In genomic region chrX:44451056-44451455, GRCh38 we compare ENCODE assay signal across 19 cellular contexts.
DNase-seq lines count a peak whose midpoint lies in the region; ATAC-seq and TF ChIP-seq lines count a peak whose summit lies in the region.
"Had no signal": no experiment of that assay in that cellular context is flagged by ENCODE, and none has a peak within 500 bp of the region (broad histone marks: within the 10 kb centered on the region; RNA-seq: fewer than 3 reads in every experiment).

No MANE protein-coding gene starts in this region.

- H2AFZ ChIP-seq in trophoblast cell (ENCODE audit: insufficient read depth, low read length, poor library complexity) (no peak overlapping the region), H9 (ENCODE audit: low read length) (no peak overlapping the region)

- H2BK12ac ChIP-seq in trophoblast cell (ENCODE audit: low read length) (no peak overlapping the region), H9 (ENCODE audit: insufficient read length, low read depth, low read length) (no peak overlapping the region)

- H3K4ac ChIP-seq in trophoblast cell (ENCODE audit: low read depth, low read length): no peak overlapping the region
- no peak overlapping the region for H3K4ac ChIP-seq in H9 (ENCODE audit: low read depth, low read length)

- H3K4me3 ChIP-seq in WERI-Rb-1 (ENCODE audit: low read depth, low read length): no peak overlapping the region
- H3K4me3 ChIP-seq in trophoblast cell (ENCODE audit: low read depth, low read length): no peak overlapping the region
- H3K4me3 ChIP-seq in upper lobe of right lung: no peak overlapping the region
- H3K4me3 ChIP-seq: A549 had no signal

- no peak overlapping the region for H3T11ph ChIP-seq in H9 (ENCODE audit: low read length)

- H3K79me1 ChIP-seq in trophoblast cell (ENCODE audit: low read length): no peaks in the 10 kb centered on the region
- no peaks in the 10 kb centered on the region for H3K79me1 ChIP-seq in H9 (ENCODE audit: insufficient read depth, low read depth, low read length, poor library complexity, severe bottlenecking)

- H3K4me2 ChIP-seq in trophoblast cell (ENCODE audit: low read length) (no peak overlapping the region), H9 (ENCODE audit: insufficient read depth, insufficient read length, low read length) (no peak overlapping the region)
- H3K4me2 ChIP-seq: A549, KMS-11 had no signal

- H3K4me1 ChIP-seq in trophoblast cell (ENCODE audit: control insufficient read depth in 1 of 2, insufficient read depth in 2 of 2, low read length in 2 of 2) (no peaks in the 10 kb centered on the region), H9 (ENCODE audit: insufficient read depth, low read length) (no peaks in the 10 kb centered on the region), upper lobe of right lung (no peaks in the 10 kb centered on the region)
- H3K4me1 ChIP-seq: A549 had no signal

- H3K36me3 Mint-ChIP-seq in H9 (ENCODE audit: insufficient read depth in 1 of 3, low read depth in 3 of 3): peaks cover 0 to 4% (median 0%) of the 10 kb centered on the region in 3 experiments; a peak in 1 of 7 replicates
- H3K36me3 Mint-ChIP-seq: CD4-positive, CD25-positive, alpha-beta regulatory T cell; T-cell had no signal

- no peak overlapping the region for H3K27ac Mint-ChIP-seq in H9
- H3K27ac Mint-ChIP-seq: CD4-positive, CD25-positive, alpha-beta regulatory T cell; T-cell had no signal

- no peaks in the 10 kb centered on the region for H3K4me1 Mint-ChIP-seq in H9
- H3K4me1 Mint-ChIP-seq: CD4-positive, CD25-positive, alpha-beta regulatory T cell; T-cell had no signal

- no peak overlapping the region for H3K56ac ChIP-seq in H9 (ENCODE audit: insufficient read length, low read depth, low read length)

- H4K5ac ChIP-seq in H9 (ENCODE audit: insufficient read length, low read depth, low read length): no peak overlapping the region

- H4K8ac ChIP-seq in trophoblast cell (ENCODE audit: low read depth, low read length): no peak overlapping the region
- H4K8ac ChIP-seq in H9 (replicated peaks; ENCODE audit: insufficient read length, low read depth, low read length): no peak overlapping the region

- no peaks in the 10 kb centered on the region for H3K27me3 ChIP-seq in WERI-Rb-1 (ENCODE audit: insufficient read depth, low read depth, severe bottlenecking)
- no peaks in the 10 kb centered on the region for H3K27me3 ChIP-seq in trophoblast cell (ENCODE audit: insufficient read depth, low read length)
- no peaks in the 10 kb centered on the region for H3K27me3 ChIP-seq in H9 (ENCODE audit: insufficient read depth, low read length)
- no peaks in the 10 kb centered on the region for H3K27me3 ChIP-seq in upper lobe of right lung

- H3K9ac ChIP-seq in trophoblast cell (ENCODE audit: low read length) (no peak overlapping the region), H9 (ENCODE audit: extremely low read depth, insufficient read length, low read length) (no peak overlapping the region)
- H3K9ac ChIP-seq: KMS-11 had no signal

- no peak overlapping the region for H4K12ac ChIP-seq in trophoblast cell (ENCODE audit: low read depth, low read length)

- H2BK120ac ChIP-seq in trophoblast cell (ENCODE audit: insufficient read depth, low read length, poor library complexity): no peak overlapping the region
- H2BK120ac ChIP-seq in H9 (ENCODE audit: low read depth, low read length, poor library complexity, severe bottlenecking): no peak overlapping the region

- no peak overlapping the region for H2BK20ac ChIP-seq in H9 (ENCODE audit: low read depth, low read length, poor library complexity, severe bottlenecking)

- WGBS in trophoblast cell (ENCODE audit: extremely low coverage, insufficient coverage, insufficient read length): no CpG with 5 or more reads among the region's 5 CpGs
- no CpG with 5 or more reads among the region's 5 CpGs for WGBS in H9 (ENCODE audit: extremely low coverage, insufficient read length, low lambda C conversion rate)

- H3K36me3 ChIP-seq in WERI-Rb-1: no peaks in the 10 kb centered on the region
- no peaks in the 10 kb centered on the region for H3K36me3 ChIP-seq in trophoblast cell (ENCODE audit: control insufficient read depth in 1 of 2, insufficient read depth in 2 of 2, low read length in 2 of 2)
- H3K36me3 ChIP-seq in upper lobe of right lung: no peaks in the 10 kb centered on the region

- no peak overlapping the region for H2BK5ac ChIP-seq in trophoblast cell (ENCODE audit: low read depth, low read length, poor library complexity)
- no peak overlapping the region for H2BK5ac ChIP-seq in H9 (ENCODE audit: insufficient read length, low read length)

- H4K20me1 ChIP-seq in H9 (ENCODE audit: control insufficient read depth, insufficient read depth, insufficient read length): no peaks in the 10 kb centered on the region

- peaks cover 4% of the 10 kb centered on the region for H3K9me3 ChIP-seq in WERI-Rb-1 (ENCODE audit: severe bottlenecking)
- H3K9me3 ChIP-seq in trophoblast cell (ENCODE audit: insufficient read depth, low read depth, low read length): no peaks in the 10 kb centered on the region
- peaks cover 35% of the 10 kb centered on the region for H3K9me3 ChIP-seq in H9 (ENCODE audit: control insufficient read depth, low read depth, low read length)
- no peaks in the 10 kb centered on the region for H3K9me3 ChIP-seq in upper lobe of right lung
- H3K9me3 ChIP-seq: A549 had no signal

- H2BK15ac ChIP-seq in H9 (ENCODE audit: low read depth, low read length): no peak overlapping the region

- no peaks in the 10 kb centered on the region for H3K23me2 ChIP-seq in H9 (ENCODE audit: insufficient read length, low read depth, low read length, poor library complexity, severe bottlenecking)

- H3K79me2 ChIP-seq in trophoblast cell (ENCODE audit: control insufficient read depth, insufficient read depth, low read length, poor library complexity) (no peaks in the 10 kb centered on the region), H9 (ENCODE audit: insufficient read depth, low read length) (no peaks in the 10 kb centered on the region)

- intact Hi-C loops in upper lobe of right lung (cut with DNase I): no loop called here

- TF ChIP-seq CTCF in WERI-Rb-1 (IDR thresholded peaks at IDR 0.05; ENCODE audit: low read depth, low read length) (no peak), H9 (conservative IDR thresholded peaks at IDR 0.05) (no peak), upper lobe of right lung (IDR thresholded peaks at IDR 0.05) (no peak)

- H3K23ac ChIP-seq in trophoblast cell (ENCODE audit: low read length) (no peak overlapping the region), H9 (ENCODE audit: insufficient read length, low read depth, low read length) (no peak overlapping the region)

- H3K14ac ChIP-seq in trophoblast cell (ENCODE audit: low read length) (no peak overlapping the region), H9 (ENCODE audit: insufficient read depth, low read length) (no peak overlapping the region)

- peak; percentile 6 for DNase-seq in DMS 273 treated with DMSO at 0.1 percent for 48 hours (lab: John Stamatoyannopoulos, UW)
- peak; percentile 55 for DNase-seq in NCI-H446 treated with DMSO at 0.1 percent for 48 hours (lab: John Stamatoyannopoulos, UW)
- peak; percentile 69 for DNase-seq in WERI-Rb-1
- peak; percentile 23 to 65 for DNase-seq in trophoblast cell
- no peak for DNase-seq in NAMALWA (ENCODE audit: low spot score)
- no peak for DNase-seq in H9
- no peak for DNase-seq in upper lobe of right lung
- DNase-seq: CD4-positive, CD25-positive, alpha-beta regulatory T cell; COR-L47; GDM1; IMR-90; NCI-H1417; NCI-H2029; NCI-H345; NCI-H526 treated with DMSO at 0.1 percent for 48 hours; T-cell had no signal

- H3K9me3 Mint-ChIP-seq in H9: peaks cover 64 to 72% of the 10 kb centered on the region in 2 experiments

- H4K91ac ChIP-seq in trophoblast cell (ENCODE audit: low read depth, low read length) (no peak overlapping the region), H9 (ENCODE audit: insufficient read length, low read depth, low read length) (no peak overlapping the region)

- H3K27me3 Mint-ChIP-seq in H9 (ENCODE audit: low read depth): peaks cover 2% of the 10 kb centered on the region; the same call in 1 of the 2 replicates
- H3K27me3 Mint-ChIP-seq: CD4-positive, CD25-positive, alpha-beta regulatory T cell had no signal

- H3K18ac ChIP-seq in trophoblast cell (ENCODE audit: low read length) (no peak overlapping the region), H9 (ENCODE audit: insufficient read length, low read depth, low read length) (no peak overlapping the region)

- H2AK5ac ChIP-seq in trophoblast cell (ENCODE audit: low read length): no peak overlapping the region
- no peak overlapping the region for H2AK5ac ChIP-seq in H9 (ENCODE audit: insufficient read length, low read length)

- H3K27ac ChIP-seq in WERI-Rb-1 (peak overlapping the region; percentile 16; the same call in 1 of the 2 replicates), trophoblast cell (ENCODE audit: low read depth, low read length) (no peak overlapping the region), H9 (ENCODE audit: insufficient read length, low read depth, low read length) (no peak overlapping the region), upper lobe of right lung (no peak overlapping the region)
- H3K27ac ChIP-seq: A549, KMS-11 had no signal

- ATAC-seq in upper lobe of right lung: no peak
- ATAC-seq: A549, Panc1, T-cell had no signal

- H3K4me3 Mint-ChIP-seq in H9: no peak overlapping the region
- H3K4me3 Mint-ChIP-seq: CD4-positive, CD25-positive, alpha-beta regulatory T cell; T-cell had no signal

Comparison
In these comparisons a context has a peak if more than half of its experiments do, and no peak if none do; other contexts are left out.
1. DNase-seq: peak in DMS 273 treated with DMSO at 0.1 percent for 48 hours (single experiment), NCI-H446 treated with DMSO at 0.1 percent for 48 hours (single experiment), WERI-Rb-1 (single experiment) and trophoblast cell (2 of 2); none in NAMALWA (single experiment), H9 (single experiment) and upper lobe of right lung (single experiment).